ENCODE assay signal across 12 cellular contexts in genomic region chr10:60441515-60441914, GRCh38. TPM values are rescaled to one million over a fixed set of nuclear protein-coding genes. Genes with fewer than 3 reads are reported as not detected.
A peak's percentile ranks its signal among the peaks of the same experiment; 100 is the strongest.
DNase-seq lines count a peak whose midpoint lies in the region; ATAC-seq, FAIRE-seq and TF ChIP-seq lines count a peak whose summit lies in the region.
"Had no signal": no experiment of that assay in that cellular context is flagged by ENCODE, and none has a peak within 500 bp of the region (broad histone marks: within the 10 kb centered on the region; RNA-seq: fewer than 3 reads in every experiment).

No MANE protein-coding gene starts in this region.

- CTCF ChIA-PET in Panc1 (lab: Charles Lee): interaction anchor here (1.2 kb wide), 1 partner anchor 234 kb away, joined by 6 read pairs; no protein-coding TSS in a partner anchor
- CTCF ChIA-PET in activated CD4-positive, alpha-beta memory T cell treated with anti-CD3 and anti-CD28 coated beads, Interleukin-2, amount 10 ng/mL, durations not matched to agents 7 days and 5 days (lab: Charles Lee): interaction anchor here (0.7 to 4.5 kb wide), 6 partner anchors 203 to 816 kb away, joined by 3 to 23 read pairs (median 3); no protein-coding TSS in a partner anchor

- H3K27me3 ChIP-seq in Panc1 (ENCODE audit: control insufficient read depth, insufficient read depth, low read length) (no peaks in the 10 kb centered on the region), esophagus muscularis mucosa (no peaks in the 10 kb centered on the region), body of pancreas (no peaks in the 10 kb centered on the region), esophagus squamous epithelium (no peaks in the 10 kb centered on the region)

- no peaks in the 10 kb centered on the region for H3K27me3 Mint-ChIP-seq in activated CD4-positive, alpha-beta memory T cell treated with anti-CD3 and anti-CD28 coated beads, Interleukin-2, amount 10 ng/mL, durations not matched to agents 7 days and 5 days
- H3K27me3 Mint-ChIP-seq: activated B cell treated with CpG ODN at 0.5 μM for 24 hours had no signal

- intact Hi-C loops in Panc1 (cut with micrococcal nuclease; ENCODE audit: unreplicated experiment) (no loop called here), esophagus muscularis mucosa (cut with DNase I) (no loop called here), body of pancreas (cut with DNase I) (loop anchor here (5.0 kb wide), 1 partner anchor 206 kb away; no protein-coding TSS in a partner anchor), esophagus squamous epithelium (cut with DNase I) (no loop called here)

- peaks cover 2% of the 10 kb centered on the region for H3K4me1 Mint-ChIP-seq in activated CD4-positive, alpha-beta memory T cell treated with anti-CD3 and anti-CD28 coated beads, Interleukin-2, amount 10 ng/mL, durations not matched to agents 7 days and 5 days
- H3K4me1 Mint-ChIP-seq: activated B cell treated with CpG ODN at 0.5 μM for 24 hours had no signal

- TF ChIP-seq POLR2A in esophagus muscularis mucosa (IDR thresholded peaks at IDR 0.05; ENCODE audit: low read depth): no peak
- no peak for TF ChIP-seq POLR2A in body of pancreas (IDR thresholded peaks at IDR 0.05)
- no peak for TF ChIP-seq POLR2A in esophagus squamous epithelium (IDR thresholded peaks at IDR 0.05)

- no peak overlapping the region for H3K4me3 ChIP-seq in Panc1 (ENCODE audit: low read depth in 2 of 2, low read length in 2 of 2)
- H3K4me3 ChIP-seq in esophagus muscularis mucosa: no peak overlapping the region
- no peak overlapping the region for H3K4me3 ChIP-seq in body of pancreas
- H3K4me3 ChIP-seq in esophagus squamous epithelium: no peak overlapping the region
- H3K4me3 ChIP-seq: prostate gland had no signal

- H3K36me3 Mint-ChIP-seq in activated CD4-positive, alpha-beta memory T cell treated with anti-CD3 and anti-CD28 coated beads, Interleukin-2, amount 10 ng/mL, durations not matched to agents 7 days and 5 days (ENCODE audit: low read depth): no peaks in the 10 kb centered on the region

- POLR2A ChIA-PET in Panc1 (lab: Charles Lee): no interaction called here
- POLR2A ChIA-PET in activated CD4-positive, alpha-beta memory T cell treated with anti-CD3 and anti-CD28 coated beads, Interleukin-2, amount 10 ng/mL, durations not matched to agents 7 days and 5 days (lab: Charles Lee): no interaction called here

- H3K9me3 ChIP-seq in Panc1 (ENCODE audit: control insufficient read depth, insufficient read depth, low read depth, low read length) (no peaks in the 10 kb centered on the region), esophagus muscularis mucosa (no peaks in the 10 kb centered on the region), body of pancreas (no peaks in the 10 kb centered on the region), esophagus squamous epithelium (no peaks in the 10 kb centered on the region)
- H3K9me3 ChIP-seq: prostate gland had no signal

- TF ChIP-seq CTCF in Panc1 (IDR thresholded peaks at IDR 0.05) (peak; percentile 51; the same call in 1 of the 2 replicates), esophagus muscularis mucosa (IDR thresholded peaks at IDR 0.05) (peak in 2 of 3 experiments; percentile 17 to 23), body of pancreas (IDR thresholded peaks at IDR 0.05) (peak in 1 of 7 experiments; percentile 12), esophagus squamous epithelium (IDR thresholded peaks at IDR 0.05) (peak in 2 of 6 experiments; percentile 12 to 37)

- ATAC-seq in Panc1 (no peak), body of pancreas (no peak)

- TF ChIP-seq EP300 in esophagus muscularis mucosa (IDR thresholded peaks at IDR 0.05): no peak

- FAIRE-seq in A204.1 (lab: Jason Lieb, UNC): peak; percentile 61

- H3K27ac Mint-ChIP-seq in activated CD4-positive, alpha-beta memory T cell treated with anti-CD3 and anti-CD28 coated beads, Interleukin-2, amount 10 ng/mL, durations not matched to agents 7 days and 5 days: no peak overlapping the region
- H3K27ac Mint-ChIP-seq: activated B cell treated with CpG ODN at 0.5 μM for 24 hours had no signal

- in situ Hi-C loops in Panc1 (cut with HindIII; ENCODE audit: low pct_unique_long_range_greater_than_20kb, low sequenced_read_pairs): no loop called here

- H3K27ac ChIP-seq in Panc1 (ENCODE audit: low read length): no peak overlapping the region
- H3K27ac ChIP-seq in esophagus muscularis mucosa (replicated peaks in 1 of 4): no peak overlapping the region
- no peak overlapping the region for H3K27ac ChIP-seq in body of pancreas
- no peak overlapping the region for H3K27ac ChIP-seq in esophagus squamous epithelium
- H3K27ac ChIP-seq: prostate gland had no signal

- H3K36me3 ChIP-seq in Panc1 (ENCODE audit: control insufficient read depth, insufficient read depth, low read length): no peaks in the 10 kb centered on the region
- H3K36me3 ChIP-seq in esophagus muscularis mucosa: no peaks in the 10 kb centered on the region
- H3K36me3 ChIP-seq in body of pancreas (replicated peaks in 1 of 2; ENCODE audit: insufficient read depth in 1 of 2, low read depth in 2 of 2): no peaks in the 10 kb centered on the region
- H3K36me3 ChIP-seq in esophagus squamous epithelium: no peaks in the 10 kb centered on the region
- H3K36me3 ChIP-seq: prostate gland had no signal

- no peaks in the 10 kb centered on the region for H3K9me3 Mint-ChIP-seq in activated CD4-positive, alpha-beta memory T cell treated with anti-CD3 and anti-CD28 coated beads, Interleukin-2, amount 10 ng/mL, durations not matched to agents 7 days and 5 days
- H3K9me3 Mint-ChIP-seq: activated B cell treated with CpG ODN at 0.5 μM for 24 hours had no signal

- H3K4me1 ChIP-seq in Panc1 (ENCODE audit: control insufficient read depth, insufficient read depth, low read length) (peaks cover 7% of the 10 kb centered on the region; the same call in 1 of the 2 replicates), esophagus muscularis mucosa (peaks cover 9 to 15% (median 13%) of the 10 kb centered on the region in 4 donors), body of pancreas (peaks cover 10% of the 10 kb centered on the region), esophagus squamous epithelium (peaks cover 0 to 10% (median 0%) of the 10 kb centered on the region in 3 donors)
- H3K4me1 ChIP-seq: prostate gland had no signal

- 57% methylated on average over 1 of the region's 1 CpG for WGBS in esophagus muscularis mucosa
- 67 to 80% methylated on average over 1 of the region's 1 CpG for WGBS in body of pancreas, 2 donors
- WGBS in esophagus squamous epithelium, 2 donors: 45 to 74% methylated on average over 1 of the region's 1 CpG

- no peak overlapping the region for H3K4me3 Mint-ChIP-seq in activated CD4-positive, alpha-beta memory T cell treated with anti-CD3 and anti-CD28 coated beads, Interleukin-2, amount 10 ng/mL, durations not matched to agents 7 days and 5 days
- H3K4me3 Mint-ChIP-seq: activated B cell treated with CpG ODN at 0.5 μM for 24 hours had no signal

- DNase-seq in ELR (ENCODE audit: low read depth): peak; percentile 58
- DNase-seq in Panc1 (ENCODE audit: low read depth, low spot score): no peak
- DNase-seq in esophagus muscularis mucosa (ENCODE audit: extremely low spot score): no peak
- no peak for DNase-seq in body of pancreas
- DNase-seq in activated CD4-positive, alpha-beta memory T cell treated with anti-CD3 and anti-CD28 coated beads, Interleukin-2, amount 10 ng/mL, durations not matched to agents 7 days and 5 days: no peak
- no peak for DNase-seq in esophagus squamous epithelium (lab: John Stamatoyannopoulos, UW)
- DNase-seq in T-helper 9 cell: no peak
- DNase-seq: activated B cell treated with CpG ODN at 0.5 μM for 24 hours, amniotic stem cell, NCI-H2029 treated with DMSO at 0.1 percent for 48 hours had no signal

- BruUV-seq in Panc1 (replicated peaks; lab: Mats Ljungman, UMichigan): no TSS peak

RNA-seq across cellular contexts. Expression of gene ANK3, which starts 51.8 kb away (rescaled TPM):
- 2.5 TPM for total RNA-seq in Panc1 (2021; ENCODE audit: unreplicated experiment)
- polyA plus RNA-seq in Panc1 (2012; ENCODE audit: insufficient read length): 0.59 TPM
- total RNA-seq in esophagus muscularis mucosa: 10 to 100 TPM; 25.5 to 44.9 (median 26.6) TPM
- total RNA-seq in body of pancreas: 100 to 1,000 TPM in 1 of 2 donors, 10 to 100 TPM in 1; 41.0 to 113 TPM
- total RNA-seq in activated CD4-positive, alpha-beta memory T cell treated with anti-CD3 and anti-CD28 coated beads, Interleukin-2, amount 10 ng/mL, durations not matched to agents 7 days and 5 days: 10 to 100 TPM; 15.0 to 19.1 TPM
- total RNA-seq in esophagus squamous epithelium: 10 to 100 TPM; 23.1 to 59.1 (median 33.0) TPM
